Comparison of ENCODE assay signal across 8 cellular contexts in genomic region chr5:56088967-56089829, GRCh38.
A peak's percentile ranks its signal among the peaks of the same experiment; 100 is the strongest.
DNase-seq lines count a peak whose midpoint lies in the region; ATAC-seq, FAIRE-seq and TF ChIP-seq lines count a peak whose summit lies in the region.

No MANE protein-coding gene starts in this region.

- H3K79me2 ChIP-seq in keratinocyte (ENCODE audit: control insufficient read depth, insufficient read depth, low read length): no peaks in the 10 kb centered on the region

- H3K36me3 ChIP-seq in keratinocyte (ENCODE audit: control insufficient read depth in 2 of 2, extremely low read depth in 1 of 2, insufficient read depth in 2 of 2, low read length in 2 of 2): no peaks in the 10 kb centered on the region

- H2AFZ ChIP-seq in keratinocyte (ENCODE audit: control insufficient read depth, low read length): no peak overlapping the region

- H3K4me2 ChIP-seq in keratinocyte (ENCODE audit: control insufficient read depth, extremely low read depth, insufficient read depth, low read depth, low read length): no peak overlapping the region

- no peak overlapping the region for H3K9ac ChIP-seq in keratinocyte (ENCODE audit: control insufficient read depth, extremely low read depth, insufficient read depth, low read length)

- dilution Hi-C loops in keratinocyte (cut with MboI; ENCODE audit: extremely low pct_ligation_motif_present, low sequenced_read_pairs): no loop called here

- peaks cover 9% of the 10 kb centered on the region for H3K4me1 ChIP-seq in keratinocyte (ENCODE audit: control insufficient read depth, extremely low read depth, insufficient read depth, low read length)

- H3K9me1 ChIP-seq in keratinocyte (ENCODE audit: control insufficient read depth, extremely low read depth, insufficient read depth, low read length): no peaks in the 10 kb centered on the region

- ATAC-seq in GM18519 (IDR thresholded peaks at IDR 0.05; ENCODE audit: low FRiP score, unreplicated experiment) (peak; percentile 91), GM21825 (IDR thresholded peaks at IDR 0.05; ENCODE audit: unreplicated experiment) (peak; percentile 80)

- H3K27ac ChIP-seq in keratinocyte (ENCODE audit: control insufficient read depth, insufficient read depth, low read length): no peak overlapping the region

- no peaks in the 10 kb centered on the region for H4K20me1 ChIP-seq in keratinocyte (ENCODE audit: control insufficient read depth, extremely low read depth, insufficient read depth, low read length)

- DNase-seq in M059J (ENCODE audit: low read depth) (peak; percentile 85), keratinocyte (ENCODE audit: low read depth, low spot score) (peak; percentile 32), SW 1271 (lab: John Stamatoyannopoulos, UW) (no peak), dedifferentiated amniotic fluid mesenchymal stem cell (ENCODE audit: extremely low spot score) (no peak), medulla oblongata (ENCODE audit: extremely low spot score) (no peak), NCI-H345 (lab: John Stamatoyannopoulos, UW) (no peak)

- no peak for TF ChIP-seq CTCF in keratinocyte (optimal IDR thresholded peaks at IDR 0.05 in 1 of 3, IDR thresholded peaks at IDR 0.05 in 1 of 3, conservative IDR thresholded peaks at IDR 0.05 in 1 of 3; ENCODE audit: extremely low read depth in 1 of 3, insufficient read depth in 2 of 3, low read length in 3 of 3)

- H3K4me3 ChIP-seq in keratinocyte (ENCODE audit: control insufficient read depth in 2 of 3, extremely low read depth in 1 of 3, insufficient read depth in 2 of 3, low read depth in 1 of 3, low read length in 3 of 3): no peak overlapping the region

- peak; percentile 5 for FAIRE-seq in keratinocyte (lab: Jason Lieb, UNC)

- H3K27me3 ChIP-seq in keratinocyte (ENCODE audit: control insufficient read depth, extremely low read depth, insufficient read depth, low read length): no peaks in the 10 kb centered on the region

- H3K9me3 ChIP-seq in keratinocyte (ENCODE audit: control insufficient read depth, low read depth, low read length): no peaks in the 10 kb centered on the region

Comparison
In these comparisons a context has a peak if more than half of its experiments do, and no peak if none do; other contexts are left out.
1. DNase-seq: peak in M059J (single experiment) and keratinocyte (single experiment); none in SW 1271 (0 of 2), dedifferentiated amniotic fluid mesenchymal stem cell (single experiment), medulla oblongata (single experiment) and NCI-H345 (single experiment).